8 cellular contexts compared by ENCODE assay signal in genomic region chr11:127493330-127493729, GRCh38.
DNase-seq lines count a peak whose midpoint lies in the region; ATAC-seq and TF ChIP-seq lines count a peak whose summit lies in the region.

No MANE protein-coding gene starts in this region.

- H3K27ac ChIP-seq in AG04450 (ENCODE audit: low read depth, low read length) = no peak overlapping the region
- no peak overlapping the region for H3K27ac ChIP-seq in tibial artery

- H3K9me3 ChIP-seq in AG04450 (ENCODE audit: control insufficient read depth, insufficient read depth, low read length) (peaks cover 2% of the 10 kb centered on the region; the same call in 1 of the 2 replicates), tibial artery (peaks cover 0 to 5% (median 0%) of the 10 kb centered on the region in 3 donors)

- no peaks in the 10 kb centered on the region for H3K27me3 ChIP-seq in AG04450 (ENCODE audit: control insufficient read depth, insufficient read depth, low read length)
- H3K27me3 ChIP-seq in tibial artery = no peaks in the 10 kb centered on the region

- H3K4me3 ChIP-seq in AG04450 (ENCODE audit: low read depth, low read length) = no peak overlapping the region
- no peak overlapping the region for H3K4me3 ChIP-seq in epithelial cell of proximal tubule (ENCODE audit: low read depth, low read length)
- no peak overlapping the region for H3K4me3 ChIP-seq in tibial artery

- CTCF ChIA-PET in AG04450 (lab: Charles Lee) = no interaction called here

- no peak for DNase-seq in AG04450 (ENCODE audit: low read depth, low spot score)
- DNase-seq in GM20000 (ENCODE audit: low spot score) = no peak
- DNase-seq in NCI-H69 (lab: John Stamatoyannopoulos, UW) = peak; percentile 83
- DNase-seq in epithelial cell of proximal tubule (ENCODE audit: low read depth) = no peak
- no peak for DNase-seq in tibial artery

- POLR2A ChIA-PET in AG04450 (lab: Yijun Ruan, JAX) = no interaction called here

- no peaks in the 10 kb centered on the region for H3K36me3 ChIP-seq in tibial artery

- H3K4me1 ChIP-seq in tibial artery = no peaks in the 10 kb centered on the region

- intact Hi-C loops in tibial artery (cut with DNase I; ENCODE audit: low total_unique reads) = no loop called here

- TF ChIP-seq CTCF in AG04450 (IDR thresholded peaks at IDR 0.05; ENCODE audit: low read depth, low read length) = peak; percentile 47
- TF ChIP-seq CTCF in GM20000 (IDR thresholded peaks at IDR 0.05; ENCODE audit: extremely low read depth, missing control alignments) = peak; percentile 36
- peak; percentile 66 for TF ChIP-seq CTCF in epithelial cell of proximal tubule (conservative IDR thresholded peaks at IDR 0.05; ENCODE audit: low read depth, low read length)
- TF ChIP-seq CTCF in tibial artery (IDR thresholded peaks at IDR 0.05) = no peak

- ATAC-seq in HG02763 (IDR thresholded peaks at IDR 0.05; ENCODE audit: unreplicated experiment) (no peak), HG03045 (IDR thresholded peaks at IDR 0.05; ENCODE audit: unreplicated experiment) (no peak), GM18517 (IDR thresholded peaks at IDR 0.05; ENCODE audit: unreplicated experiment) (no peak)

Comparison
In these comparisons a context has a peak if more than half of its experiments do, and no peak if none do; other contexts are left out.
1. CTCF ChIP-seq: peak in AG04450 (single experiment), GM20000 (single experiment) and epithelial cell of proximal tubule (single experiment); none in tibial artery (0 of 2).